In genomic region chr9:33024966-33025571, GRCh38 we compare ENCODE assay signal across 1 cellular context.
TF ChIP-seq lines count a peak whose summit lies in the region.

Gene DNAJA1, plus strand, starts transcription at chr9:33025273. Its CDS starts 1,212 bp downstream, at chr9:33026485.

TF ChIP-seq in GM12878, 131 proteins besides CTCF, POLR2A, EP300 and RAD21 (continued from another document and continues in another):
- TF ChIP-seq CEBPZ (IDR thresholded peaks at IDR 0.05; ENCODE audit: low read depth, low read length) (no peak), KDM1A (IDR thresholded peaks at IDR 0.05; ENCODE audit: borderline replicate concordance) (no peak), TCF7 (IDR thresholded peaks at IDR 0.05; ENCODE audit: borderline replicate concordance) (no peak), IRF3 (IDR thresholded peaks at IDR 0.05) (no peak), SIX5 (IDR thresholded peaks at IDR 0.05; ENCODE audit: low read depth, low read length, severe bottlenecking) (peak; percentile 4), POLR2AphosphoS5 (IDR thresholded peaks at IDR 0.05; ENCODE audit: low read length) (peak; percentile 100), GABPA (IDR thresholded peaks at IDR 0.05; ENCODE audit: low read depth) (peak; percentile 87), SUPT20H (IDR thresholded peaks at IDR 0.05; ENCODE audit: borderline replicate concordance, control insufficient read depth, low read depth, low read length) (no peak), NBN (IDR thresholded peaks at IDR 0.05) (peak; percentile 76), MXI1 (IDR thresholded peaks at IDR 0.05; ENCODE audit: low read depth, low read length) (peak; percentile 93), HCFC1 (IDR thresholded peaks at IDR 0.05; ENCODE audit: low read length) (peak; percentile 56; the same call in 1 of the 2 replicates), EGR1 (IDR thresholded peaks at IDR 0.05; ENCODE audit: borderline replicate concordance in 1 of 2, low read depth in 2 of 2, low read length in 2 of 2) (peak; percentile 43 to 97), TAF1 (IDR thresholded peaks at IDR 0.05; ENCODE audit: borderline replicate concordance, low read depth, low read length) (peak; percentile 95), PAX8 (IDR thresholded peaks at IDR 0.05) (no peak), RFX5 (IDR thresholded peaks at IDR 0.05; ENCODE audit: low read depth, low read length) (no peak), IRF4 (IDR thresholded peaks at IDR 0.05; ENCODE audit: low read depth, low read length) (no peak), MTA2 (IDR thresholded peaks at IDR 0.05; ENCODE audit: low read depth) (0 out of 2 replicates have a peak, but pooled peaks have one; percentile 10), SUZ12 (IDR thresholded peaks at IDR 0.05; ENCODE audit: unreplicated experiment) (no peak), CHD4 (IDR thresholded peaks at IDR 0.05) (no peak), SREBF2 (IDR thresholded peaks at IDR 0.05; ENCODE audit: low read length) (no peak), RCOR1 (conservative IDR thresholded peaks at IDR 0.05; ENCODE audit: low read depth, low read length) (no peak), SMAD1 (IDR thresholded peaks at IDR 0.05; ENCODE audit: low read depth, partially characterized antibody) (peak; percentile 74), MEF2B (IDR thresholded peaks at IDR 0.05; ENCODE audit: partially characterized antibody, poor library complexity, severe bottlenecking) (peak; percentile 35), BHLHE40 (IDR thresholded peaks at IDR 0.05; ENCODE audit: borderline replicate concordance in 1 of 2, low read depth in 2 of 2, low read length in 1 of 2) (peak; percentile 66 to 93; a peak in 3 of 4 replicates), NFXL1 (IDR thresholded peaks at IDR 0.05; ENCODE audit: borderline replicate concordance) (no peak), ZBTB4 (CRISPR knock-in tag; IDR thresholded peaks at IDR 0.05) (peak; percentile 31; the same call in 1 of the 2 replicates), CREB1 (IDR thresholded peaks at IDR 0.05; ENCODE audit: low read depth) (peak; percentile 93), ZBTB11 (CRISPR knock-in tag; IDR thresholded peaks at IDR 0.05) (peak; percentile 32), BACH1 (IDR thresholded peaks at IDR 0.05; ENCODE audit: borderline replicate concordance) (peak; percentile 93), ZBTB40 (IDR thresholded peaks at IDR 0.05; ENCODE audit: borderline replicate concordance) (peak; percentile 73), FOXK2 (IDR thresholded peaks at IDR 0.05) (no peak), E2F4 (IDR thresholded peaks at IDR 0.05; ENCODE audit: low read depth, low read length) (peak; percentile 59; the same call in 1 of the 2 replicates), JUNB (IDR thresholded peaks at IDR 0.05) (no peak), ESRRA (IDR thresholded peaks at IDR 0.05; ENCODE audit: low read length) (no peak), RELB (IDR thresholded peaks at IDR 0.05; ENCODE audit: low read depth) (0 out of 2 replicates have a peak, but pooled peaks have one; percentile 52), STAT3 (IDR thresholded peaks at IDR 0.05; ENCODE audit: low read depth, low read length) (no peak), NR2F1 (conservative IDR thresholded peaks at IDR 0.05) (peak; percentile 27; the same call in 1 of the 2 replicates), YY1 (IDR thresholded peaks at IDR 0.05; ENCODE audit: low read depth, low read length) (0 out of 2 replicates have a peak, but pooled peaks have one; percentile 43), RBBP5 (conservative IDR thresholded peaks at IDR 0.05) (no peak), ZZZ3 (IDR thresholded peaks at IDR 0.05; ENCODE audit: control insufficient read depth, insufficient read length, low read depth) (no peak), SMC3 (IDR thresholded peaks at IDR 0.05; ENCODE audit: borderline replicate concordance, low read length) (0 out of 2 replicates have a peak, but pooled peaks have one; percentile 11), LARP7 (IDR thresholded peaks at IDR 0.05) (peak; percentile 90), MTA3 (IDR thresholded peaks at IDR 0.05; ENCODE audit: borderline replicate concordance, low read length) (no peak), HDAC2 (IDR thresholded peaks at IDR 0.05) (no peak), RB1 (IDR thresholded peaks at IDR 0.05; ENCODE audit: borderline replicate concordance) (peak; percentile 92), TCF3 (IDR thresholded peaks at IDR 0.05; ENCODE audit: borderline replicate concordance, insufficient read depth, low read depth, low read length) (peak; percentile 86), ZNF622 (IDR thresholded peaks at IDR 0.05) (no peak; the same call in 1 of the 2 replicates), NRF1 (conservative IDR thresholded peaks at IDR 0.05; ENCODE audit: low read depth, low read length) (peak; percentile 22; the same call in 1 of the 2 replicates), SMARCA5 (IDR thresholded peaks at IDR 0.05) (peak; percentile 74), CHD1 (IDR thresholded peaks at IDR 0.05; ENCODE audit: low read depth, low read length) (peak; percentile 91)
